12 cellular contexts compared by ENCODE assay signal in genomic region chr14:75236897-75237296, GRCh38. TPM values are rescaled to one million over a fixed set of nuclear protein-coding genes. Genes with fewer than 3 reads are reported as not detected.
A peak's percentile ranks its signal among the peaks of the same experiment; 100 is the strongest.
DNase-seq lines count a peak whose midpoint lies in the region; ATAC-seq and TF ChIP-seq lines count a peak whose summit lies in the region.
"Had no signal": no experiment of that assay in that cellular context is flagged by ENCODE, and none has a peak within 500 bp of the region (broad histone marks: within the 10 kb centered on the region; RNA-seq: fewer than 3 reads in every experiment).

No MANE protein-coding gene starts in this region.

- TF ChIP-seq CTCF in fibroblast of villous mesenchyme (IDR thresholded peaks at IDR 0.05; ENCODE audit: insufficient read depth, low read depth, low read length) (no peak), neural progenitor cell (IDR thresholded peaks at IDR 0.05) (no peak), upper lobe of left lung (IDR thresholded peaks at IDR 0.05) (no peak)

- H3K36me3 Mint-ChIP-seq in neural progenitor cell = no peaks in the 10 kb centered on the region

- H2AFZ ChIP-seq in neural progenitor cell (replicated peaks) = peak overlapping the region; percentile 68

- H3K27me3 ChIP-seq in neural progenitor cell (no peaks in the 10 kb centered on the region), upper lobe of left lung (no peaks in the 10 kb centered on the region)

- no peak overlapping the region for H3K4me2 ChIP-seq in neural progenitor cell

- no peaks in the 10 kb centered on the region for H3K36me3 ChIP-seq in neural progenitor cell
- H3K36me3 ChIP-seq in upper lobe of left lung = no peaks in the 10 kb centered on the region

- H3K4me3 Mint-ChIP-seq in neural progenitor cell = no peak overlapping the region
- H3K4me3 Mint-ChIP-seq: activated T-cell treated with anti-CD3 and anti-CD28 coated beads, Interleukin-2, amount 50 U/mL, for 4 hours; HFFc6 had no signal

- H3K9me3 Mint-ChIP-seq in neural progenitor cell = peaks cover 2% of the 10 kb centered on the region
- H3K9me3 Mint-ChIP-seq: activated T-cell treated with anti-CD3 and anti-CD28 coated beads, Interleukin-2, amount 50 U/mL, for 4 hours; HFFc6 had no signal

- 51 to 61% methylated on average over 8 of the region's 8 CpGs for WGBS in upper lobe of left lung, 2 donors

- H3K27me3 Mint-ChIP-seq in neural progenitor cell (ENCODE audit: insufficient read depth, low read depth) = peaks cover 6% of the 10 kb centered on the region

- TF ChIP-seq EP300 in upper lobe of left lung (IDR thresholded peaks at IDR 0.05) = no peak

- H3K27ac Mint-ChIP-seq in neural progenitor cell = peak overlapping the region; percentile 73
- H3K27ac Mint-ChIP-seq: HFFc6 had no signal

- peaks cover 42% of the 10 kb centered on the region for H3K4me1 Mint-ChIP-seq in neural progenitor cell

- no peaks in the 10 kb centered on the region for H4K20me1 ChIP-seq in neural progenitor cell (ENCODE audit: low read depth)

- TF ChIP-seq POLR2A in upper lobe of left lung (IDR thresholded peaks at IDR 0.05) = no peak

- ATAC-seq in upper lobe of left lung (ENCODE audit: low FRiP score in 2 of 2) = no peak
- no peak for ATAC-seq in HG03442 (IDR thresholded peaks at IDR 0.05; ENCODE audit: unreplicated experiment)
- ATAC-seq: activated T-cell treated with anti-CD3 and anti-CD28 coated beads, Interleukin-2, amount 50 U/mL, for 4 hours had no signal

- DNase-seq in NCI-H2107 treated with DMSO at 0.1 percent for 48 hours (lab: John Stamatoyannopoulos, UW; ENCODE audit: unreplicated experiment) = peak; percentile 74
- no peak for DNase-seq in NCI-H2107 (lab: John Stamatoyannopoulos, UW)
- peak; percentile 17 for DNase-seq in fibroblast of villous mesenchyme (ENCODE audit: low read depth)
- DNase-seq in neural progenitor cell (ENCODE audit: low spot score) = no peak
- DNase-seq in upper lobe of left lung = no peak
- DNase-seq in ecto neural progenitor cell (ENCODE audit: low spot score) = no peak
- no peak for DNase-seq in occipital lobe (lab: John Stamatoyannopoulos, UW)
- DNase-seq: activated T-cell treated with anti-CD3 and anti-CD28 coated beads, Interleukin-2, amount 50 U/mL, for 4 hours; HFFc6; KG1 had no signal

- H3K4me1 ChIP-seq in neural progenitor cell = peaks cover 20% of the 10 kb centered on the region
- peaks cover 0 to 9% (median 5%) of the 10 kb centered on the region in 4 donors for H3K4me1 ChIP-seq in upper lobe of left lung

- no peaks in the 10 kb centered on the region for H3K79me2 ChIP-seq in neural progenitor cell (ENCODE audit: low read depth)

- no peaks in the 10 kb centered on the region for H3K9me3 ChIP-seq in neural progenitor cell (ENCODE audit: low read depth)
- H3K9me3 ChIP-seq in upper lobe of left lung = no peaks in the 10 kb centered on the region

- H3K9ac ChIP-seq in neural progenitor cell = no peak overlapping the region

- H3K4me3 ChIP-seq in fibroblast of villous mesenchyme (ENCODE audit: low read depth, low read length) (no peak overlapping the region), neural progenitor cell (no peak overlapping the region), upper lobe of left lung (no peak overlapping the region)

- H3F3A ChIP-seq in neural progenitor cell (ENCODE audit: low read depth) = no peaks in the 10 kb centered on the region

- H3K27ac ChIP-seq in neural progenitor cell (no peak overlapping the region), upper lobe of left lung (peak overlapping the region; percentile 38 to 56 (median 46))
- H3K27ac ChIP-seq: 22Rv1 had no signal

RNA-seq across cellular contexts. Expression of gene FOS, which starts 41.7 kb away (rescaled TPM):
- 108 and 122 TPM in 2 replicates for total RNA-seq in fibroblast of villous mesenchyme
- 32.9 and 98.6 TPM in 2 replicates for total RNA-seq in neural progenitor cell (ENCODE audit: low replicate concordance)
- 1,000 to 10,000 TPM in 1 of 6 donors, 100 to 1,000 TPM in 5; 386 to 1,146 (median 633) TPM for total RNA-seq in upper lobe of left lung
- total RNA-seq in occipital lobe = 51.2 TPM

Comparison
In these comparisons a context has a peak if more than half of its experiments do, and no peak if none do; other contexts are left out.
1. DNase-seq: peak in NCI-H2107 treated with DMSO at 0.1 percent for 48 hours (single experiment) and fibroblast of villous mesenchyme (single experiment); none in NCI-H2107 (single experiment), neural progenitor cell (single experiment), upper lobe of left lung (0 of 2), ecto neural progenitor cell (single experiment) and occipital lobe (single experiment).